Comparison of ENCODE assay signal across 8 cellular contexts in the genomic region with DNA sequence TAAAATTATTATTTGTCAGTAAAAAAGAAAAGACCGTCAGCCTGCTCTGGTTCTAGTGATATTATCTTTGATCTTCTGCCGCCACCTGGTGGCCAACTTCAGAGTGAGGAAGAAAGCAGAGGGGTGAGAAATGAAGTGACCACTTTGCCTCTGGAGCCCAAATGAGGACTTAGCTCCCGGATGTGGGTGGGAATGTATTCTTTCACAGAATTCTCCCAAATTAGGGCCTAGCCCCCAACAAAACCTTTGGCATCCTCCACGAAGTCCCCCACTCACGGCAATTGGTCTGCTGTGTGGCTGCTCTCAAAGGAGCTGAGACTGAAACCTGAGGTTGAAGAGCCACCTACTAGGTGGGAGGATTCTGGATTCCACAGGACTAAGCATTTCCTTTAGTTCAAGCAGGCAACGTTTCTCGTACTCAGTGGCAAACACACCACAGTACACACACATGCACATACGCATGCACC. TPM values are rescaled to one million over a fixed set of nuclear protein-coding genes. Genes with fewer than 3 reads are reported as not detected.
DNase-seq lines count a peak whose midpoint lies in the region; ATAC-seq, FAIRE-seq and TF ChIP-seq lines count a peak whose summit lies in the region.

No MANE protein-coding gene starts in this region.

- DNase-seq in DMS 273 treated with DMSO at 0.1 percent for 48 hours (lab: John Stamatoyannopoulos, UW) (peak; percentile 13), H54 (ENCODE audit: insufficient read length, low spot score) (peak; percentile 36), NCI-H146 (lab: John Stamatoyannopoulos, UW) (peak; percentile 77), T-helper 9 cell (peak; percentile 83), ascending aorta (ENCODE audit: low spot score in 2 of 2) (peak; percentile 31 to 93), hippocampal formation (lab: John Stamatoyannopoulos, UW) (peak; percentile 61 to 69), skeletal muscle cell (ENCODE audit: low read depth) (no peak)

- TF ChIP-seq POLR2A in H54 (IDR thresholded peaks at IDR 0.05; ENCODE audit: low read depth, low read length), result no peak

- no peaks in the 10 kb centered on the region for H3K9me3 ChIP-seq in ascending aorta

- peaks cover 3 to 5% of the 10 kb centered on the region in 2 donors for H3K4me1 ChIP-seq in ascending aorta

- no peak overlapping the region for H3K27ac ChIP-seq in ascending aorta

- TF ChIP-seq CTCF in ascending aorta (IDR thresholded peaks at IDR 0.05), result peak; percentile 73 to 80 (median 78)

- H3K27me3 ChIP-seq in ascending aorta, result no peaks in the 10 kb centered on the region

- intact Hi-C loops in ascending aorta (cut with DNase I), result loop anchor here (1.0 kb wide), 1 partner anchor 883 kb away; a partner anchor contains a TSS

- H3K4me3 ChIP-seq in ascending aorta (no peak overlapping the region), skeletal muscle cell (ENCODE audit: low read depth, low read length) (peak overlapping the region; percentile 14)

- FAIRE-seq in H54 (lab: Jason Lieb, UNC), result peak; percentile 27

- no peaks in the 10 kb centered on the region for H3K36me3 ChIP-seq in ascending aorta

- no peak for ATAC-seq in HG03460 (IDR thresholded peaks at IDR 0.05; ENCODE audit: unreplicated experiment)

RNA-seq across cellular contexts. Expression of a gene that starts 4.9 kb away (rescaled TPM):
- 3.8 TPM for total RNA-seq in ascending aorta
